Comparison of ENCODE assay signal across 19 cellular contexts in the genomic region with DNA sequence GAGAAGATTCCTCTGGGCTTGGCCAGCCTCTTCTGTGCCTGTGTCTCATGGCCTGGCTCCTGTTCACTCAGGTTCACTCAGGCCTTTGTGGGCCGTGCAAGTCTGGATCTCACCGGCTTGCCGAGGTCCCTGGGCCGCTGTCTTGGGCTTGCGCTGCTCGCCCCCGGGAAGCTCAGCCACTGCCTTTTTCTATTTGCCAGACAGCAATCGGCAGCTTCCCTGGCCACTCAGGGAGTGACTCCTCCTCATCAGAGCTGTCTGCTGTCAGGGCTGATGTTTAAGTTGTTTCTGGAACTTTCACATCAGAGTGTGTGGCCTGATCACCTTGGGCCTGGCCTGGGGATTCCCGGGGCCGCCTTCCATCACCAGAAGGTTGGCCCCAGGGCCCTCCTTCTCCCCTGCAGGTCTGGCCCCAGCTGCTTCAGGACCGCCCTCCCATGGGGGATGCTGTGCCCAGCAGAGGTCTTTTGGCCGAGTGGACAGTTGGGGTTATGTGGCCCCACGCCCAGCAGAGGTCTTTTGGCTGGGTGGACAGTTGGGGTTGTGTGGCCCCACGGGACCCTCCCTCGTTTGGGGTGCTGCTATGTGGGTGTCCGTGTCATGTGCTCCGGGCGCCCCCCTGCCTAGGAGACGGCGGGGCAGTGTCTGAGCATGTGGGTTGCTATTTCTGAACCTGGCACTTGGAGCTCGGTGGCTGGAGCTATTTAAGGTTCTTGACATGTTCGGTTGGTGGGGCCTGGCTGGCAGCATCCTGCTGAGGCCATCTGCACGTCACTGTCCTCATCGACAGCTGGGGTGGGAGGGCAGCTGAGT. TPM values are rescaled to one million over a fixed set of nuclear protein-coding genes. Genes with fewer than 3 reads are reported as not detected.
DNase-seq lines count a peak whose midpoint lies in the region; ATAC-seq and TF ChIP-seq lines count a peak whose summit lies in the region.
"Had no signal": no experiment of that assay in that cellular context is flagged by ENCODE, and none has a peak within 500 bp of the region (broad histone marks: within the 10 kb centered on the region; RNA-seq: fewer than 3 reads in every experiment).

No MANE protein-coding gene starts in this region.

- H3K27ac ChIP-seq in BLaER1, result peak overlapping the region; percentile 80
- H3K27ac ChIP-seq in ascending aorta, result peak overlapping the region; percentile 82 to 96
- H3K27ac ChIP-seq in heart right ventricle, result peak overlapping the region; percentile 70 to 98 (median 86)
- H3K27ac ChIP-seq in sigmoid colon, result peak overlapping the region; percentile 40 to 80 (median 63)
- no peak overlapping the region for H3K27ac ChIP-seq in colonic mucosa
- H3K27ac ChIP-seq: ovary, VCaP had no signal

- TF ChIP-seq POLR2A in sigmoid colon (IDR thresholded peaks at IDR 0.05), result no peak

- H3K4me3 ChIP-seq in BLaER1 (peak overlapping the region; percentile 52; the same call in 1 of the 2 replicates), ascending aorta (peak overlapping the region in 1 of 2 donors; percentile 27), heart right ventricle (no peak overlapping the region), sigmoid colon (no peak overlapping the region), colonic mucosa (no peak overlapping the region)
- H3K4me3 ChIP-seq: mucosa of descending colon, ovary, upper lobe of left lung had no signal

- no peaks in the 10 kb centered on the region for H3K9me3 ChIP-seq in BLaER1
- no peaks in the 10 kb centered on the region for H3K9me3 ChIP-seq in ascending aorta
- no peaks in the 10 kb centered on the region for H3K9me3 ChIP-seq in heart right ventricle
- H3K9me3 ChIP-seq in sigmoid colon, result no peaks in the 10 kb centered on the region
- H3K9me3 ChIP-seq in colonic mucosa, result no peaks in the 10 kb centered on the region
- H3K9me3 ChIP-seq: mucosa of descending colon, ovary, upper lobe of left lung had no signal

- H3K4me2 ChIP-seq in BLaER1, result peak overlapping the region; percentile 91

- peak; percentile 54 to 84 (median 68) for ATAC-seq in heart right ventricle
- no peak for ATAC-seq in HG03095 (IDR thresholded peaks at IDR 0.05; ENCODE audit: unreplicated experiment)
- ATAC-seq: activated CD8-positive, alpha-beta T cell treated with anti-CD3 and anti-CD28 coated beads, Interleukin-2, amount 10 ng/mL, durations not matched to agents 7 days and 5 days; mucosa of descending colon had no signal

- H4K20me1 ChIP-seq in BLaER1, result peaks cover 91% of the 10 kb centered on the region

- H3K36me3 ChIP-seq in BLaER1 (peaks cover 31% of the 10 kb centered on the region), ascending aorta (peaks cover 0 to 5% of the 10 kb centered on the region in 2 donors), heart right ventricle (peaks cover 0 to 33% (median 0%) of the 10 kb centered on the region in 9 donors), sigmoid colon (peaks cover 0 to 6% (median 0%) of the 10 kb centered on the region in 4 donors), colonic mucosa (no peaks in the 10 kb centered on the region)
- H3K36me3 ChIP-seq: ovary had no signal

- TF ChIP-seq CTCF in ascending aorta (IDR thresholded peaks at IDR 0.05), result no peak
- no peak for TF ChIP-seq CTCF in heart right ventricle (IDR thresholded peaks at IDR 0.05)
- no peak for TF ChIP-seq CTCF in sigmoid colon (IDR thresholded peaks at IDR 0.05)
- TF ChIP-seq CTCF in colonic mucosa (IDR thresholded peaks at IDR 0.05), result no peak

- intact Hi-C loops in ascending aorta (cut with DNase I) (no loop called here), heart right ventricle (cut with DNase I) (loop anchor here in 3 of 10 donors (10.0 kb wide), 3 partner anchors 82 to 332 kb away; a partner anchor contains a TSS), sigmoid colon (cut with DNase I) (loop anchor here (10.0 kb wide), 1 partner anchor 492 kb away; no protein-coding TSS in a partner anchor), colonic mucosa (cut with DNase I) (no loop called here)

- peaks cover 99% of the 10 kb centered on the region for H3K4me1 ChIP-seq in BLaER1
- peaks cover 23 to 40% of the 10 kb centered on the region in 2 donors for H3K4me1 ChIP-seq in ascending aorta
- peaks cover 18 to 90% (median 61%) of the 10 kb centered on the region in 9 donors for H3K4me1 ChIP-seq in heart right ventricle
- H3K4me1 ChIP-seq in sigmoid colon, result peaks cover 0 to 45% (median 30%) of the 10 kb centered on the region in 4 donors
- peaks cover 6% of the 10 kb centered on the region for H3K4me1 ChIP-seq in colonic mucosa

- H3K9ac ChIP-seq in BLaER1, result peak overlapping the region; percentile 56
- H3K9ac ChIP-seq in colonic mucosa (ENCODE audit: low read depth in 2 of 2, low read length in 2 of 2), result no peak overlapping the region

- DNase-seq in ascending aorta (ENCODE audit: low spot score in 2 of 2) (peak in 1 of 2 donors; percentile 86), heart right ventricle (peak; percentile 65 to 78), sigmoid colon (no peak), NOMO-1 treated with dmso at 0.1 percent for 144 hours (lab: John Stamatoyannopoulos, UW; ENCODE audit: unreplicated experiment) (no peak), colonic mucosa (no peak)
- no peak for DNase-seq in activated T-cell treated with anti-CD3 and anti-CD28 coated beads, Interleukin-2, amount 50 U/mL, for 1 hour
- DNase-seq: ACHN; activated CD8-positive, alpha-beta T cell treated with anti-CD3 and anti-CD28 coated beads, Interleukin-2, amount 10 ng/mL, durations not matched to agents 7 days and 5 days; activated naive CD8-positive, alpha-beta T cell treated with anti-CD3 and anti-CD28 coated beads, Interleukin-2, amount 10 ng/mL, durations not matched to agents 7 days and 5 days; CD4-positive, alpha-beta memory T cell; NCI-H146; NCI-H226; ovary; T-helper 1 cell; upper lobe of left lung had no signal

- TF ChIP-seq EP300 in sigmoid colon (IDR thresholded peaks at IDR 0.05), result no peak

- H3K27me3 ChIP-seq in BLaER1 (no peaks in the 10 kb centered on the region), ascending aorta (no peaks in the 10 kb centered on the region), heart right ventricle (no peaks in the 10 kb centered on the region), sigmoid colon (no peaks in the 10 kb centered on the region), colonic mucosa (no peaks in the 10 kb centered on the region)
- H3K27me3 ChIP-seq: ovary, upper lobe of left lung had no signal

- WGBS in heart right ventricle, 2 donors, result 47 to 68% methylated on average over 24 of the region's 24 CpGs
- 82 to 90% methylated on average over 24 of the region's 24 CpGs for WGBS in sigmoid colon, 2 donors

RNA-seq across cellular contexts. Expression of a gene that starts 12.5 kb away (rescaled TPM):
- total RNA-seq in ascending aorta (0.75 TPM), heart right ventricle (10 to 100 TPM; 42.4 to 67.2 (median 52.6) TPM), sigmoid colon (10 to 100 TPM; 18.3 to 38.8 (median 22.0) TPM), colonic mucosa (10 to 100 TPM; 30.6 to 50.1 TPM)
- polyA plus RNA-seq in heart right ventricle (10 to 100 TPM; 68.1 to 83.6 TPM), sigmoid colon (10 to 100 TPM in 2 of 3 donors, 1 to 10 TPM in 1; 9.7 to 31.9 (median 15.0) TPM)

RNA-seq across cellular contexts. Expression of a gene that starts 31.6 kb away (rescaled TPM):
- total RNA-seq in ascending aorta (65.5 TPM), heart right ventricle (100 to 1,000 TPM in 1 of 10 donors, 10 to 100 TPM in 5, 1 to 10 TPM in 4; 5.1 to 151 (median 10.3) TPM), sigmoid colon (10 to 100 TPM; 14.7 to 82.0 (median 48.5) TPM), colonic mucosa (10 to 100 TPM; 13.1 to 27.1 TPM)
- polyA plus RNA-seq in heart right ventricle (10 to 100 TPM; 12.4 to 12.7 TPM), sigmoid colon (100 to 1,000 TPM in 1 of 3 donors, 10 to 100 TPM in 2; 21.0 to 103 (median 60.5) TPM)

Comparison
In these comparisons a context has a peak if more than half of its experiments do, and no peak if none do; other contexts are left out.
1. DNase-seq: peak in heart right ventricle (2 of 2); none in sigmoid colon (single experiment), activated T-cell treated with anti-CD3 and anti-CD28 coated beads, Interleukin-2, amount 50 U/mL, for 1 hour (single experiment), NOMO-1 treated with dmso at 0.1 percent for 144 hours (single experiment) and colonic mucosa (single experiment).
2. RNA of a gene that starts 12.5 kb away (total RNA-seq): 42.4 to 67.2 TPM in heart right ventricle, 30.6 to 50.1 TPM in colonic mucosa and 18.3 to 38.8 TPM in sigmoid colon; 0.75 TPM in ascending aorta (single experiment); every median in the first group is over 10 times any median in the second.